In genomic region chr7:29935111-29935510, GRCh38 we compare ENCODE assay signal across 1 cellular context.
TF ChIP-seq lines count a peak whose summit lies in the region.

No MANE protein-coding gene starts in this region.

TF ChIP-seq in HepG2, 621 proteins besides CTCF, POLR2A, EP300 and RAD21 (continued from another document):
- TF ChIP-seq STAT6 (CRISPR knock-in tag; IDR thresholded peaks at IDR 0.05; ENCODE audit: borderline replicate concordance) (no peak), ZNF749 (CRISPR knock-in tag; IDR thresholded peaks at IDR 0.05; ENCODE audit: borderline replicate concordance) (no peak), GATAD1 (CRISPR knock-in tag; IDR thresholded peaks at IDR 0.05) (no peak), PLRG1 (conservative IDR thresholded peaks at IDR 0.05) (no peak), SMC3 (IDR thresholded peaks at IDR 0.05; ENCODE audit: low read length) (no peak), MIER3 (CRISPR knock-in tag; IDR thresholded peaks at IDR 0.05; ENCODE audit: borderline replicate concordance) (no peak), ZNF317 (CRISPR knock-in tag; IDR thresholded peaks at IDR 0.05) (no peak), ZNF652 (CRISPR knock-in tag; IDR thresholded peaks at IDR 0.05; ENCODE audit: borderline replicate concordance, low read depth) (no peak), MXI1 (IDR thresholded peaks at IDR 0.05; ENCODE audit: borderline replicate concordance, low read depth, low read length) (no peak), ZMYM4 (CRISPR knock-in tag; IDR thresholded peaks at IDR 0.05) (no peak), ZNF703 (CRISPR knock-in tag; IDR thresholded peaks at IDR 0.05; ENCODE audit: borderline replicate concordance) (no peak), ZNF567 (CRISPR knock-in tag; IDR thresholded peaks at IDR 0.05; ENCODE audit: borderline replicate concordance) (no peak), ZNF280D (CRISPR knock-in tag; IDR thresholded peaks at IDR 0.05) (no peak), ISX (CRISPR knock-in tag; conservative IDR thresholded peaks at IDR 0.05) (no peak)
- TF ChIP-seq, protein P1, sequence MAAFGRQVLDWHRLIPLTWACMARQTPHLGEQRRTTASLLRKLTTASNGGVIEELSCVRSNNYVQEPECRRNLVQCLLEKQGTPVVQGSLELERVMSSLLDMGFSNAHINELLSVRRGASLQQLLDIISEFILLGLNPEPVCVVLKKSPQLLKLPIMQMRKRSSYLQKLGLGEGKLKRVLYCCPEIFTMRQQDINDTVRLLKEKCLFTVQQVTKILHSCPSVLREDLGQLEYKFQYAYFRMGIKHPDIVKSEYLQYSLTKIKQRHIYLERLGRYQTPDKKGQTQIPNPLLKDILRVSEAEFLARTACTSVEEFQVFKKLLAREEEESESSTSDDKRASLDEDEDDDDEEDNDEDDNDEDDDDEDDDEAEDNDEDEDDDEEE (CRISPR knock-in tag; IDR thresholded peaks at IDR 0.05), result no peak
- TF ChIP-seq, protein P2, sequence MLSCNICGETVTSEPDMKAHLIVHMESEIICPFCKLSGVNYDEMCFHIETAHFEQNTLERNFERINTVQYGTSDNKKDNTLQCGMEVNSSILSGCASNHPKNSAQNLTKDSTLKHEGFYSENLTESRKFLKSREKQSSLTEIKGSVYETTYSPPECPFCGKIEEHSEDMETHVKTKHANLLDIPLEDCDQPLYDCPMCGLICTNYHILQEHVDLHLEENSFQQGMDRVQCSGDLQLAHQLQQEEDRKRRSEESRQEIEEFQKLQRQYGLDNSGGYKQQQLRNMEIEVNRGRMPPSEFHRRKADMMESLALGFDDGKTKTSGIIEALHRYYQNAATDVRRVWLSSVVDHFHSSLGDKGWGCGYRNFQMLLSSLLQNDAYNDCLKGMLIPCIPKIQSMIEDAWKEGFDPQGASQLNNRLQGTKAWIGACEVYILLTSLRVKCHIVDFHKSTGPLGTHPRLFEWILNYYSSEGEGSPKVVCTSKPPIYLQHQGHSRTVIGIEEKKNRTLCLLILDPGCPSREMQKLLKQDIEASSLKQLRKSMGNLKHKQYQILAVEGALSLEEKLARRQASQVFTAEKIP (CRISPR knock-in tag; IDR thresholded peaks at IDR 0.05; ENCODE audit: borderline replicate concordance), result no peak
